Comparison of ENCODE assay signal across 8 cellular contexts in genomic region chr3:32818431-32819085, GRCh38. TPM values are rescaled to one million over a fixed set of nuclear protein-coding genes. Genes with fewer than 3 reads are reported as not detected.
DNase-seq lines count a peak whose midpoint lies in the region; ATAC-seq, FAIRE-seq and TF ChIP-seq lines count a peak whose summit lies in the region.

No MANE protein-coding gene starts in this region.

- H3K27ac ChIP-seq in A673 (ENCODE audit: low read depth, low read length, poor library complexity, severe bottlenecking), result no peak overlapping the region

- H3K9me3 Mint-ChIP-seq in mesothelial cell of epicardium, result no peaks in the 10 kb centered on the region

- H3K4me1 Mint-ChIP-seq in mesothelial cell of epicardium, result peaks cover 48% of the 10 kb centered on the region

- peak overlapping the region; percentile 67 for H3K9ac ChIP-seq in adipocyte (ENCODE audit: low read length)

- H3K4me3 ChIP-seq in A673 (ENCODE audit: low read depth, low read length, poor library complexity, severe bottlenecking) (peak overlapping the region; percentile 50), adipocyte (ENCODE audit: low read length) (peak overlapping the region; percentile 79)

- no peak for TF ChIP-seq CTCF in A673 (conservative IDR thresholded peaks at IDR 0.05; ENCODE audit: low read depth, low read length)
- TF ChIP-seq CTCF in mesothelial cell of epicardium (IDR thresholded peaks at IDR 0.05; ENCODE audit: unreplicated experiment), result no peak

- H3K27me3 ChIP-seq in A673 (replicated peaks; ENCODE audit: insufficient read depth, low read depth, low read length, poor library complexity), result peaks cover 80% of the 10 kb centered on the region
- H3K27me3 ChIP-seq in adipocyte (replicated peaks; ENCODE audit: control insufficient read depth, insufficient read depth, low read length), result peaks cover 36% of the 10 kb centered on the region

- ATAC-seq in GM18498 (IDR thresholded peaks at IDR 0.05; ENCODE audit: unreplicated experiment), result no peak

- CTCF ChIA-PET in A673 (lab: Charles Lee), result no interaction called here

- no peak overlapping the region for H3K27ac Mint-ChIP-seq in mesothelial cell of epicardium

- H3K9me3 ChIP-seq in A673 (ENCODE audit: low read depth, low read length, poor library complexity, severe bottlenecking) (peaks cover 10% of the 10 kb centered on the region), adipocyte (ENCODE audit: control insufficient read depth, low read length) (peaks cover 18% of the 10 kb centered on the region)

- DNase-seq in A673 (ENCODE audit: low spot score) (no peak), GM12891 (ENCODE audit: insufficient read length, low spot score) (no peak), adipocyte (ENCODE audit: low read depth) (no peak), mesothelial cell of epicardium (ENCODE audit: low spot score in 2 of 2, unreplicated experiment in 2 of 2) (peak in 1 of 2 experiments; percentile 54), AML-193 (lab: John Stamatoyannopoulos, UW) (no peak), NCI-H1048 (lab: John Stamatoyannopoulos, UW) (no peak), foreskin melanocyte (no peak)

- intact Hi-C loops in A673 (cut with micrococcal nuclease; ENCODE audit: unreplicated experiment), result no loop called here

- H3K4me1 ChIP-seq in A673 (ENCODE audit: insufficient read depth, low read length, poor library complexity, severe bottlenecking) (peaks cover 4% of the 10 kb centered on the region), adipocyte (ENCODE audit: control insufficient read depth, insufficient read depth, low read length) (peaks cover 9% of the 10 kb centered on the region)

- peak; percentile 16 for FAIRE-seq in GM12891 (lab: Jason Lieb, UNC)

- peak overlapping the region; percentile 74 for H3K4me3 Mint-ChIP-seq in mesothelial cell of epicardium

- POLR2A ChIA-PET in A673 (lab: Charles Lee; ENCODE audit: low non-redundant PET), result no interaction called here

- no TSS peak for BruUV-seq in A673 (replicated peaks; lab: Mats Ljungman, UMichigan)

- no peaks in the 10 kb centered on the region for H3K36me3 Mint-ChIP-seq in mesothelial cell of epicardium

- H3K36me3 ChIP-seq in A673 (ENCODE audit: insufficient read depth, low read length, poor library complexity, severe bottlenecking) (no peaks in the 10 kb centered on the region), adipocyte (ENCODE audit: control insufficient read depth, insufficient read depth, low read length, severe bottlenecking) (no peaks in the 10 kb centered on the region)

- TF ChIP-seq POLR2A in GM12891 (IDR thresholded peaks at IDR 0.05; ENCODE audit: low read depth, low read length), result no peak

- peaks cover 48% of the 10 kb centered on the region for H3K27me3 Mint-ChIP-seq in mesothelial cell of epicardium (ENCODE audit: low read depth)

TF ChIP-seq in GM12891, 5 proteins besides CTCF, POLR2A, EP300 and RAD21:
- TF ChIP-seq POU2F2 (IDR thresholded peaks at IDR 0.05; ENCODE audit: low read depth, low read length) (no peak), SPI1 (IDR thresholded peaks at IDR 0.05; ENCODE audit: low read depth, low read length) (no peak), TAF1 (IDR thresholded peaks at IDR 0.05; ENCODE audit: low read depth, low read length) (no peak), POLR2AphosphoS5 (IDR thresholded peaks at IDR 0.05; ENCODE audit: low read depth, low read length) (no peak), PAX5 (IDR thresholded peaks at IDR 0.05; ENCODE audit: insufficient read depth, low read length, severe bottlenecking) (no peak)

RNA-seq across cellular contexts. Expression of gene TRIM71, which starts 0.8 kb away (rescaled TPM):
- total RNA-seq in A673 (2021), result 0.30 and 0.39 TPM in 2 replicates
- polyA plus RNA-seq in GM12891 (2012; ENCODE audit: low read depth, missing spikeins), result 0.01 TPM
- 2.7 to 3.1 TPM (median 3.0 TPM) in 3 replicates for total RNA-seq in mesothelial cell of epicardium
